In genomic region chr6:11343963-11344714, GRCh38 we compare ENCODE assay signal across 12 cellular contexts.
A peak's percentile ranks its signal among the peaks of the same experiment; 100 is the strongest.
DNase-seq lines count a peak whose midpoint lies in the region; ATAC-seq and TF ChIP-seq lines count a peak whose summit lies in the region.
"Had no signal": no experiment of that assay in that cellular context is flagged by ENCODE, and none has a peak within 500 bp of the region (broad histone marks: within the 10 kb centered on the region; RNA-seq: fewer than 3 reads in every experiment).

No MANE protein-coding gene starts in this region.

- no peak for TF ChIP-seq CTCF in activated CD8-positive, alpha-beta T cell treated with anti-CD3 and anti-CD28 coated beads for 36 hours (IDR thresholded peaks at IDR 0.05)
- TF ChIP-seq CTCF in RWPE2 (IDR thresholded peaks at IDR 0.05; ENCODE audit: poor library complexity, severe bottlenecking) = no peak

- intact Hi-C loops in activated CD8-positive, alpha-beta T cell treated with anti-CD3 and anti-CD28 coated beads for 36 hours (cut with micrococcal nuclease) = loop anchor here (5.0 kb wide), 1 partner anchor 68 kb away; no protein-coding TSS in a partner anchor
- intact Hi-C loops in left colon (cut with DNase I, micrococcal nuclease) = no loop called here

- H3K27ac ChIP-seq in RWPE2 (ENCODE audit: poor library complexity, severe bottlenecking) = peak overlapping the region; percentile 18

- peaks cover 18% of the 10 kb centered on the region for H3K9me3 Mint-ChIP-seq in activated CD8-positive, alpha-beta T cell treated with anti-CD3 and anti-CD28 coated beads for 36 hours
- H3K9me3 Mint-ChIP-seq in activated CD8-positive, alpha-beta T cell treated with anti-CD3 and anti-CD28 coated beads, Interleukin-2, amount 10 ng/mL, durations not matched to agents 7 days and 5 days (ENCODE audit: insufficient read depth) = peaks cover 3% of the 10 kb centered on the region
- peaks cover 9% of the 10 kb centered on the region for H3K9me3 Mint-ChIP-seq in stimulated activated memory B cell treated with anti-CD40 and anti-IgM and Interleukin-4, amounts not matched to agents 10 μg/mL and 1 μg/mL and 100 μg/mL, for 72 hours

- no peak for DNase-seq in activated CD8-positive, alpha-beta T cell treated with anti-CD3 and anti-CD28 coated beads for 36 hours
- DNase-seq in activated CD8-positive, alpha-beta T cell treated with anti-CD3 and anti-CD28 coated beads, Interleukin-2, amount 10 ng/mL, durations not matched to agents 7 days and 5 days = no peak
- DNase-seq in RWPE2 (ENCODE audit: low spot score) (no peak), left colon (peak in 1 of 2 donors; percentile 75), NCI-H510A treated with DMSO at 0.1 percent for 48 hours (lab: John Stamatoyannopoulos, UW) (no peak)
- DNase-seq: activated gamma-delta T cell, kidney, MV-4-11, NCI-H69 had no signal

- H3K4me1 Mint-ChIP-seq in activated CD8-positive, alpha-beta T cell treated with anti-CD3 and anti-CD28 coated beads for 36 hours (ENCODE audit: low read depth) = peaks cover 90% of the 10 kb centered on the region
- H3K4me1 Mint-ChIP-seq in activated CD8-positive, alpha-beta T cell treated with anti-CD3 and anti-CD28 coated beads, Interleukin-2, amount 10 ng/mL, durations not matched to agents 7 days and 5 days (ENCODE audit: low read depth) = peaks cover 53% of the 10 kb centered on the region
- H3K4me1 Mint-ChIP-seq in stimulated activated memory B cell treated with anti-CD40 and anti-IgM and Interleukin-4, amounts not matched to agents 10 μg/mL and 1 μg/mL and 100 μg/mL, for 72 hours = peaks cover 84% of the 10 kb centered on the region

- no peaks in the 10 kb centered on the region for H3K27me3 ChIP-seq in RWPE2 (ENCODE audit: insufficient read depth, poor library complexity, severe bottlenecking)

- no peaks in the 10 kb centered on the region for H3K36me3 ChIP-seq in RWPE2 (ENCODE audit: low read depth)

- H3K27ac Mint-ChIP-seq in activated CD8-positive, alpha-beta T cell treated with anti-CD3 and anti-CD28 coated beads for 36 hours = peak overlapping the region; percentile 89
- H3K27ac Mint-ChIP-seq in activated CD8-positive, alpha-beta T cell treated with anti-CD3 and anti-CD28 coated beads, Interleukin-2, amount 10 ng/mL, durations not matched to agents 7 days and 5 days = no peak overlapping the region
- peak overlapping the region; percentile 26 for H3K27ac Mint-ChIP-seq in stimulated activated memory B cell treated with anti-CD40 and anti-IgM and Interleukin-4, amounts not matched to agents 10 μg/mL and 1 μg/mL and 100 μg/mL, for 72 hours

- H3K4me1 ChIP-seq in RWPE2 (ENCODE audit: insufficient read depth, poor library complexity, severe bottlenecking) = peaks cover 22% of the 10 kb centered on the region

- peak; percentile 22 for ATAC-seq in activated CD8-positive, alpha-beta T cell treated with anti-CD3 and anti-CD28 coated beads for 36 hours
- ATAC-seq in activated CD8-positive, alpha-beta T cell treated with anti-CD3 and anti-CD28 coated beads, Interleukin-2, amount 10 ng/mL, durations not matched to agents 7 days and 5 days = no peak
- ATAC-seq in RWPE2 (ENCODE audit: low read depth) (peak; percentile 92), left colon (peak; percentile 96), HG03442 (IDR thresholded peaks at IDR 0.05; ENCODE audit: unreplicated experiment) (no peak), GM18858 (IDR thresholded peaks at IDR 0.05; ENCODE audit: unreplicated experiment) (no peak)
- no peak for ATAC-seq in stimulated activated memory B cell treated with anti-CD40 and anti-IgM and Interleukin-4, amounts not matched to agents 10 μg/mL and 1 μg/mL and 100 μg/mL, for 72 hours

- peaks cover 69% of the 10 kb centered on the region for H3K36me3 Mint-ChIP-seq in activated CD8-positive, alpha-beta T cell treated with anti-CD3 and anti-CD28 coated beads for 36 hours (ENCODE audit: low read depth)
- peaks cover 71% of the 10 kb centered on the region for H3K36me3 Mint-ChIP-seq in activated CD8-positive, alpha-beta T cell treated with anti-CD3 and anti-CD28 coated beads, Interleukin-2, amount 10 ng/mL, durations not matched to agents 7 days and 5 days (ENCODE audit: low read depth)
- peaks cover 42% of the 10 kb centered on the region for H3K36me3 Mint-ChIP-seq in stimulated activated memory B cell treated with anti-CD40 and anti-IgM and Interleukin-4, amounts not matched to agents 10 μg/mL and 1 μg/mL and 100 μg/mL, for 72 hours

- no peaks in the 10 kb centered on the region for H3K27me3 Mint-ChIP-seq in activated CD8-positive, alpha-beta T cell treated with anti-CD3 and anti-CD28 coated beads for 36 hours
- no peaks in the 10 kb centered on the region for H3K27me3 Mint-ChIP-seq in activated CD8-positive, alpha-beta T cell treated with anti-CD3 and anti-CD28 coated beads, Interleukin-2, amount 10 ng/mL, durations not matched to agents 7 days and 5 days (ENCODE audit: low read depth)
- H3K27me3 Mint-ChIP-seq in stimulated activated memory B cell treated with anti-CD40 and anti-IgM and Interleukin-4, amounts not matched to agents 10 μg/mL and 1 μg/mL and 100 μg/mL, for 72 hours = no peaks in the 10 kb centered on the region

- H3K4me3 Mint-ChIP-seq in activated CD8-positive, alpha-beta T cell treated with anti-CD3 and anti-CD28 coated beads for 36 hours = no peak overlapping the region
- no peak overlapping the region for H3K4me3 Mint-ChIP-seq in activated CD8-positive, alpha-beta T cell treated with anti-CD3 and anti-CD28 coated beads, Interleukin-2, amount 10 ng/mL, durations not matched to agents 7 days and 5 days
- H3K4me3 Mint-ChIP-seq in stimulated activated memory B cell treated with anti-CD40 and anti-IgM and Interleukin-4, amounts not matched to agents 10 μg/mL and 1 μg/mL and 100 μg/mL, for 72 hours = no peak overlapping the region

- CTCF ChIA-PET in activated CD8-positive, alpha-beta T cell treated with anti-CD3 and anti-CD28 coated beads for 36 hours (lab: Charles Lee) = no interaction called here
- CTCF ChIA-PET in activated CD8-positive, alpha-beta T cell treated with anti-CD3 and anti-CD28 coated beads, Interleukin-2, amount 10 ng/mL, durations not matched to agents 7 days and 5 days (lab: Charles Lee) = no interaction called here

- POLR2A ChIA-PET in activated CD8-positive, alpha-beta T cell treated with anti-CD3 and anti-CD28 coated beads for 36 hours (lab: Charles Lee) = interaction anchor here (0.6 to 1.2 kb wide), 2 partner anchors 18 to 19 kb away, joined by 3 to 4 read pairs; no protein-coding TSS in a partner anchor
- POLR2A ChIA-PET in activated CD8-positive, alpha-beta T cell treated with anti-CD3 and anti-CD28 coated beads, Interleukin-2, amount 10 ng/mL, durations not matched to agents 7 days and 5 days (lab: Charles Lee) = no interaction called here

- no peaks in the 10 kb centered on the region for H3K9me3 ChIP-seq in RWPE2 (ENCODE audit: severe bottlenecking)

- H3K4me3 ChIP-seq in RWPE2 (ENCODE audit: severe bottlenecking) = no peak overlapping the region

Comparison
In these comparisons a context has a peak if more than half of its experiments do, and no peak if none do; other contexts are left out.
1. ATAC-seq: peak in activated CD8-positive, alpha-beta T cell treated with anti-CD3 and anti-CD28 coated beads for 36 hours (single experiment), RWPE2 (single experiment) and left colon (single experiment); none in activated CD8-positive, alpha-beta T cell treated with anti-CD3 and anti-CD28 coated beads, Interleukin-2, amount 10 ng/mL, durations not matched to agents 7 days and 5 days (single experiment), stimulated activated memory B cell treated with anti-CD40 and anti-IgM and Interleukin-4, amounts not matched to agents 10 μg/mL and 1 μg/mL and 100 μg/mL, for 72 hours (single experiment), HG03442 (single experiment) and GM18858 (single experiment).